ENCODE assay signal across 19 cellular contexts in genomic region chr3:56977561-56977889, GRCh38.
"Had no signal": no experiment of that assay in that cellular context is flagged by ENCODE, and none has a peak within 500 bp of the region (broad histone marks: within the 10 kb centered on the region; RNA-seq: fewer than 3 reads in every experiment).

No MANE protein-coding gene starts in this region.

- H3K27me3 ChIP-seq: heart left ventricle, SJSA1, upper lobe of right lung had no signal

- H3K4me3 Mint-ChIP-seq: activated naive CD4-positive, alpha-beta T cell treated with anti-CD3 and anti-CD28 coated beads, Interleukin-2, amount 50 U/mL, for 24 hours; immature natural killer cell; memory B cell; natural killer cell had no signal

- H3K27ac ChIP-seq: heart left ventricle, SJSA1, upper lobe of right lung, WERI-Rb-1 had no signal

- H3K4me3 ChIP-seq: heart left ventricle, SJSA1, upper lobe of right lung had no signal

- H3K9me3 ChIP-seq: heart left ventricle, SJSA1, upper lobe of right lung had no signal

- DNase-seq: activated CD4-positive, alpha-beta T cell treated with anti-CD3 and anti-CD28 coated beads for 1 hour; activated CD4-positive, alpha-beta T cell treated with anti-CD3 and anti-CD28 coated beads, Interleukin-2, amount 50 U/mL, for 4 hours; activated gamma-delta T cell; heart left ventricle; immature natural killer cell; kidney glomerular epithelial cell; left ventricle myocardium superior; natural killer cell; stimulated activated CD4-positive, alpha-beta T cell treated with anti-CD3 and anti-CD28 coated beads, Interleukin-12 subunit alpha, Interleukin-12 subunit beta, amount 100 ng/mL, for 4 hours; stimulated activated CD4-positive, alpha-beta T cell treated with anti-CD3 and anti-CD28 coated beads, Interleukin-1b, Interleukin-23, amount 100 ng/mL, for 48 hours; stimulated activated CD8-positive, alpha-beta memory T cell treated with anti-CD3 and anti-CD28 coated beads, Interleukin-4, amount 100 ng/mL, for 48 hours; stimulated activated naive CD8-positive, alpha-beta T cell treated with anti-CD3 and anti-CD28 coated beads, Interleukin-15, Interleukin-2, amounts not matched to agents 100 U/mL and 50 U/mL, for 24 hours; SW 1271; T-helper 2 cell; upper lobe of right lung; WERI-Rb-1 had no signal

- H3K9me3 Mint-ChIP-seq: activated naive CD4-positive, alpha-beta T cell treated with anti-CD3 and anti-CD28 coated beads, Interleukin-2, amount 50 U/mL, for 24 hours; immature natural killer cell; memory B cell; natural killer cell had no signal

- H3K27me3 Mint-ChIP-seq: activated naive CD4-positive, alpha-beta T cell treated with anti-CD3 and anti-CD28 coated beads, Interleukin-2, amount 50 U/mL, for 24 hours had no signal

- H3K36me3 ChIP-seq: heart left ventricle, SJSA1, upper lobe of right lung, WERI-Rb-1 had no signal

- H3K4me1 Mint-ChIP-seq: immature natural killer cell, memory B cell, natural killer cell had no signal

- ATAC-seq: heart left ventricle; left ventricle myocardium superior; natural killer cell; stimulated activated naive CD8-positive, alpha-beta T cell treated with anti-CD3 and anti-CD28 coated beads, Interleukin-15, Interleukin-2, amounts not matched to agents 100 U/mL and 50 U/mL, for 24 hours; upper lobe of right lung had no signal

- H3K36me3 Mint-ChIP-seq: activated naive CD4-positive, alpha-beta T cell treated with anti-CD3 and anti-CD28 coated beads, Interleukin-2, amount 50 U/mL, for 24 hours; immature natural killer cell; natural killer cell had no signal

- H3K27ac Mint-ChIP-seq: activated naive CD4-positive, alpha-beta T cell treated with anti-CD3 and anti-CD28 coated beads, Interleukin-2, amount 50 U/mL, for 24 hours; immature natural killer cell; memory B cell; natural killer cell had no signal
